Comparison of ENCODE assay signal across 8 cellular contexts in genomic region chr9:84953797-84954695, GRCh38.
DNase-seq lines count a peak whose midpoint lies in the region; ATAC-seq, FAIRE-seq and TF ChIP-seq lines count a peak whose summit lies in the region.
"Had no signal": no experiment of that assay in that cellular context is flagged by ENCODE, and none has a peak within 500 bp of the region (broad histone marks: within the 10 kb centered on the region; RNA-seq: fewer than 3 reads in every experiment).

No MANE protein-coding gene starts in this region.

- H3K27ac ChIP-seq in keratinocyte (ENCODE audit: control insufficient read depth, insufficient read depth, low read length), result peak overlapping the region; percentile 15

- no peak overlapping the region for H3K9ac ChIP-seq in keratinocyte (ENCODE audit: control insufficient read depth, extremely low read depth, insufficient read depth, low read length)

- peak; percentile 92 for ATAC-seq in GM21528 (IDR thresholded peaks at IDR 0.05; ENCODE audit: low FRiP score, unreplicated experiment)

- H3K36me3 Mint-ChIP-seq in MCF 10A (ENCODE audit: insufficient read depth, unreplicated experiment), result no peaks in the 10 kb centered on the region

- POLR2A ChIA-PET in MCF 10A (lab: Yijun Ruan, JAX), result no interaction called here

- no peaks in the 10 kb centered on the region for H4K20me1 ChIP-seq in keratinocyte (ENCODE audit: control insufficient read depth, extremely low read depth, insufficient read depth, low read length)

- H3K9me3 Mint-ChIP-seq in MCF 10A (ENCODE audit: unreplicated experiment), result no peaks in the 10 kb centered on the region
- H3K9me3 Mint-ChIP-seq: dendritic cell treated with granulocyte-macrophage colony-stimulating factor and Interleukin-4, amounts not matched to agents 40 ng/mL and 50 ng/mL, for 4 days had no signal

- H3K27me3 ChIP-seq in keratinocyte (ENCODE audit: control insufficient read depth, extremely low read depth, insufficient read depth, low read length), result no peaks in the 10 kb centered on the region

- TF ChIP-seq CTCF in MCF 10A (IDR thresholded peaks at IDR 0.05; ENCODE audit: unreplicated experiment) (peak; percentile 90), keratinocyte (optimal IDR thresholded peaks at IDR 0.05 in 1 of 3, IDR thresholded peaks at IDR 0.05 in 1 of 3, conservative IDR thresholded peaks at IDR 0.05 in 1 of 3; ENCODE audit: extremely low read depth in 1 of 3, insufficient read depth in 2 of 3, low read length in 3 of 3) (peak; percentile 93 to 98 (median 97))

- CTCF ChIA-PET in MCF 10A (lab: Yijun Ruan, JAX), result interaction anchor here (0.6 to 4.7 kb wide), 25 partner anchors 10 to 832 kb away, joined by 3 to 36 read pairs (median 3); no protein-coding TSS in a partner anchor

- H3K79me2 ChIP-seq in keratinocyte (ENCODE audit: control insufficient read depth, insufficient read depth, low read length), result no peaks in the 10 kb centered on the region

- no peaks in the 10 kb centered on the region for H3K9me1 ChIP-seq in keratinocyte (ENCODE audit: control insufficient read depth, extremely low read depth, insufficient read depth, low read length)

- peaks cover 7% of the 10 kb centered on the region for H3K4me1 Mint-ChIP-seq in MCF 10A (ENCODE audit: insufficient read depth, unreplicated experiment)

- no peak overlapping the region for H3K27ac Mint-ChIP-seq in MCF 10A (ENCODE audit: low read depth, unreplicated experiment)
- H3K27ac Mint-ChIP-seq: dendritic cell treated with granulocyte-macrophage colony-stimulating factor and Interleukin-4, amounts not matched to agents 40 ng/mL and 50 ng/mL, for 4 days had no signal

- DNase-seq in GM04504 (ENCODE audit: low read depth), result peak; percentile 21
- DNase-seq in HTR-8/SVneo (ENCODE audit: insufficient read length, low spot score), result peak; percentile 40
- peak; percentile 18 for DNase-seq in RCC 7860 (ENCODE audit: low spot score)
- peak; percentile 75 for DNase-seq in MCF 10A (ENCODE audit: unreplicated experiment)
- DNase-seq in keratinocyte (ENCODE audit: low read depth, low spot score), result peak; percentile 33
- DNase-seq in stimulated activated CD4-positive, alpha-beta T cell treated with anti-CD3 and anti-CD28 coated beads, Interleukin-2, amount 100 ng/mL, for 24 hours, result peak; percentile 35 to 65

- no TSS peak for BruUV-seq in MCF 10A (replicated peaks; lab: Mats Ljungman, UMichigan)

- dilution Hi-C loops in keratinocyte (cut with MboI; ENCODE audit: extremely low pct_ligation_motif_present, low sequenced_read_pairs), result no loop called here

- intact Hi-C loops in MCF 10A (cut with micrococcal nuclease), result loop anchor here (1.0 to 10.0 kb wide), 6 partner anchors 172 to 821 kb away; no protein-coding TSS in a partner anchor

- H3K4me3 ChIP-seq in keratinocyte (ENCODE audit: control insufficient read depth in 2 of 3, extremely low read depth in 1 of 3, insufficient read depth in 2 of 3, low read depth in 1 of 3, low read length in 3 of 3), result peak overlapping the region in 1 of 3 experiments; percentile 35

- H3K36me3 ChIP-seq in keratinocyte (ENCODE audit: control insufficient read depth in 2 of 2, extremely low read depth in 1 of 2, insufficient read depth in 2 of 2, low read length in 2 of 2), result no peaks in the 10 kb centered on the region

- H3K4me3 Mint-ChIP-seq in MCF 10A (ENCODE audit: unreplicated experiment), result no peak overlapping the region
- H3K4me3 Mint-ChIP-seq: dendritic cell treated with granulocyte-macrophage colony-stimulating factor and Interleukin-4, amounts not matched to agents 40 ng/mL and 50 ng/mL, for 4 days had no signal

- FAIRE-seq in HTR-8/SVneo (lab: Jason Lieb, UNC) (no peak), RCC 7860 (lab: Jason Lieb, UNC) (no peak), keratinocyte (lab: Jason Lieb, UNC) (peak; percentile 86)

- H3K4me1 ChIP-seq in keratinocyte (ENCODE audit: control insufficient read depth, extremely low read depth, insufficient read depth, low read length), result peaks cover 9% of the 10 kb centered on the region

- no peaks in the 10 kb centered on the region for H3K9me3 ChIP-seq in keratinocyte (ENCODE audit: control insufficient read depth, low read depth, low read length)

- H3K4me2 ChIP-seq in keratinocyte (ENCODE audit: control insufficient read depth, extremely low read depth, insufficient read depth, low read depth, low read length), result peak overlapping the region; percentile 66

- peak overlapping the region; percentile 78 for H2AFZ ChIP-seq in keratinocyte (ENCODE audit: control insufficient read depth, low read length)

- H3K27me3 Mint-ChIP-seq in MCF 10A (ENCODE audit: insufficient read depth, unreplicated experiment), result no peaks in the 10 kb centered on the region

Comparison
In these comparisons a context has a peak if more than half of its experiments do, and no peak if none do; other contexts are left out.
1. DNase-seq: peak in every context shown above with its lines; median percentile 75 in MCF 10A; 50 in stimulated activated CD4-positive, alpha-beta T cell treated with anti-CD3 and anti-CD28 coated beads, Interleukin-2, amount 100 ng/mL, for 24 hours; 40 in HTR-8/SVneo; 33 in keratinocyte; 21 in GM04504; 18 in RCC 7860.